ENCODE assay signal across 21 cellular contexts in genomic region chr7:24868724-24869123, GRCh38.
A peak's percentile ranks its signal among the peaks of the same experiment; 100 is the strongest.
DNase-seq lines count a peak whose midpoint lies in the region; ATAC-seq lines count a peak whose summit lies in the region.
"Had no signal": no experiment of that assay in that cellular context is flagged by ENCODE, and none has a peak within 500 bp of the region (broad histone marks: within the 10 kb centered on the region; RNA-seq: fewer than 3 reads in every experiment).

No MANE protein-coding gene starts in this region.

- H2AFZ ChIP-seq in Karpas-422 (ENCODE audit: low read length), result no peak overlapping the region
- H2AFZ ChIP-seq: GM23338 had no signal

- peak overlapping the region; percentile 99 for H3K27ac ChIP-seq in Karpas-422 (ENCODE audit: low read length)
- H3K27ac ChIP-seq: HL-60 had no signal

- no peak for DNase-seq in activated naive CD8-positive, alpha-beta T cell treated with anti-CD3 and anti-CD28 coated beads, Interleukin-2, amount 50 U/mL, for 24 hours
- no peak for DNase-seq in activated naive CD8-positive, alpha-beta T cell treated with anti-CD3 and anti-CD28 coated beads for 36 hours
- DNase-seq in Karpas-422 (no peak), NCI-H510A treated with DMSO at 0.1 percent for 48 hours (lab: John Stamatoyannopoulos, UW) (no peak)
- no peak for DNase-seq in activated T-helper 2 cell treated with anti-CD3 and anti-CD28 coated beads, Interferon-gamma antibody, Interleukin-2, Interleukin-4, amounts not matched to agents 10 μg/mL and 5 μg/mL and 100 μg/mL, durations not matched to agents 14 hours and 24 hours and 36 hours (ENCODE audit: low spot score)
- DNase-seq: ACHN; BE2C; C1 segment of cervical spinal cord; CD4-positive, CD25-positive, alpha-beta regulatory T cell; CD8-positive, alpha-beta memory T cell; COR-L47; DMS 273 treated with DMSO at 0.1 percent for 48 hours; DMS53; DND-41; EL; HCEC 1CT had no signal

- peak overlapping the region; percentile 14 for H3K27ac Mint-ChIP-seq in activated naive CD8-positive, alpha-beta T cell treated with anti-CD3 and anti-CD28 coated beads, Interleukin-2, amount 50 U/mL, for 24 hours
- H3K27ac Mint-ChIP-seq in activated naive CD8-positive, alpha-beta T cell treated with anti-CD3 and anti-CD28 coated beads for 36 hours, result no peak overlapping the region
- H3K27ac Mint-ChIP-seq in activated T-helper 2 cell treated with anti-CD3 and anti-CD28 coated beads, Interferon-gamma antibody, Interleukin-2, Interleukin-4, amounts not matched to agents 10 μg/mL and 5 μg/mL and 100 μg/mL, durations not matched to agents 14 hours and 24 hours and 36 hours, result peak overlapping the region; percentile 12
- H3K27ac Mint-ChIP-seq: CD4-positive, CD25-positive, alpha-beta regulatory T cell; GM23338 had no signal

- H3K4me1 Mint-ChIP-seq in activated naive CD8-positive, alpha-beta T cell treated with anti-CD3 and anti-CD28 coated beads, Interleukin-2, amount 50 U/mL, for 24 hours, result peaks cover 69% of the 10 kb centered on the region
- peaks cover 33% of the 10 kb centered on the region for H3K4me1 Mint-ChIP-seq in activated naive CD8-positive, alpha-beta T cell treated with anti-CD3 and anti-CD28 coated beads for 36 hours
- peaks cover 52% of the 10 kb centered on the region for H3K4me1 Mint-ChIP-seq in activated T-helper 2 cell treated with anti-CD3 and anti-CD28 coated beads, Interferon-gamma antibody, Interleukin-2, Interleukin-4, amounts not matched to agents 10 μg/mL and 5 μg/mL and 100 μg/mL, durations not matched to agents 14 hours and 24 hours and 36 hours (ENCODE audit: low read depth)

- peaks cover 63% of the 10 kb centered on the region for H3K36me3 ChIP-seq in Karpas-422 (ENCODE audit: insufficient read depth, low read length)

- H3K4me3 Mint-ChIP-seq in activated naive CD8-positive, alpha-beta T cell treated with anti-CD3 and anti-CD28 coated beads, Interleukin-2, amount 50 U/mL, for 24 hours, result no peak overlapping the region
- no peak overlapping the region for H3K4me3 Mint-ChIP-seq in activated naive CD8-positive, alpha-beta T cell treated with anti-CD3 and anti-CD28 coated beads for 36 hours
- H3K4me3 Mint-ChIP-seq in activated T-helper 2 cell treated with anti-CD3 and anti-CD28 coated beads, Interferon-gamma antibody, Interleukin-2, Interleukin-4, amounts not matched to agents 10 μg/mL and 5 μg/mL and 100 μg/mL, durations not matched to agents 14 hours and 24 hours and 36 hours (ENCODE audit: low read depth), result no peak overlapping the region
- H3K4me3 Mint-ChIP-seq: CD4-positive, CD25-positive, alpha-beta regulatory T cell; CD8-positive, alpha-beta memory T cell; GM23338 had no signal

- intact Hi-C loops in activated T-helper 2 cell treated with anti-CD3 and anti-CD28 coated beads, Interferon-gamma antibody, Interleukin-2, Interleukin-4, amounts not matched to agents 10 μg/mL and 5 μg/mL and 100 μg/mL, durations not matched to agents 14 hours and 24 hours and 36 hours (cut with micrococcal nuclease), result loop anchor here (5.0 kb wide), 2 partner anchors 159 to 224 kb away; no protein-coding TSS in a partner anchor

- no peaks in the 10 kb centered on the region for H3K27me3 Mint-ChIP-seq in activated naive CD8-positive, alpha-beta T cell treated with anti-CD3 and anti-CD28 coated beads, Interleukin-2, amount 50 U/mL, for 24 hours
- H3K27me3 Mint-ChIP-seq in activated naive CD8-positive, alpha-beta T cell treated with anti-CD3 and anti-CD28 coated beads for 36 hours, result no peaks in the 10 kb centered on the region
- no peaks in the 10 kb centered on the region for H3K27me3 Mint-ChIP-seq in activated T-helper 2 cell treated with anti-CD3 and anti-CD28 coated beads, Interferon-gamma antibody, Interleukin-2, Interleukin-4, amounts not matched to agents 10 μg/mL and 5 μg/mL and 100 μg/mL, durations not matched to agents 14 hours and 24 hours and 36 hours (ENCODE audit: low read depth)
- H3K27me3 Mint-ChIP-seq: CD4-positive, CD25-positive, alpha-beta regulatory T cell; CD8-positive, alpha-beta memory T cell had no signal

- peaks cover 75% of the 10 kb centered on the region for H3K36me3 Mint-ChIP-seq in activated naive CD8-positive, alpha-beta T cell treated with anti-CD3 and anti-CD28 coated beads, Interleukin-2, amount 50 U/mL, for 24 hours (ENCODE audit: low read depth)
- H3K36me3 Mint-ChIP-seq in activated naive CD8-positive, alpha-beta T cell treated with anti-CD3 and anti-CD28 coated beads for 36 hours, result peaks cover 71% of the 10 kb centered on the region
- peaks cover 88% of the 10 kb centered on the region for H3K36me3 Mint-ChIP-seq in activated T-helper 2 cell treated with anti-CD3 and anti-CD28 coated beads, Interferon-gamma antibody, Interleukin-2, Interleukin-4, amounts not matched to agents 10 μg/mL and 5 μg/mL and 100 μg/mL, durations not matched to agents 14 hours and 24 hours and 36 hours (ENCODE audit: low read depth)

- H3K9me2 ChIP-seq in Karpas-422 (replicated peaks; ENCODE audit: insufficient read depth, low read length), result no peaks in the 10 kb centered on the region

- ATAC-seq in activated naive CD8-positive, alpha-beta T cell treated with anti-CD3 and anti-CD28 coated beads, Interleukin-2, amount 50 U/mL, for 24 hours, result no peak
- ATAC-seq in GM18519 (IDR thresholded peaks at IDR 0.05; ENCODE audit: low FRiP score, unreplicated experiment), result no peak
- ATAC-seq in GM18873 (IDR thresholded peaks at IDR 0.05; ENCODE audit: low FRiP score, unreplicated experiment), result no peak
- ATAC-seq: GM12878, GM23338 had no signal

- H3K79me2 ChIP-seq in Karpas-422 (ENCODE audit: low read length), result peaks cover 57% of the 10 kb centered on the region

- H3K9me3 Mint-ChIP-seq in activated naive CD8-positive, alpha-beta T cell treated with anti-CD3 and anti-CD28 coated beads, Interleukin-2, amount 50 U/mL, for 24 hours, result peaks cover 5% of the 10 kb centered on the region
- peaks cover 5% of the 10 kb centered on the region for H3K9me3 Mint-ChIP-seq in activated naive CD8-positive, alpha-beta T cell treated with anti-CD3 and anti-CD28 coated beads for 36 hours
- H3K9me3 Mint-ChIP-seq in activated T-helper 2 cell treated with anti-CD3 and anti-CD28 coated beads, Interferon-gamma antibody, Interleukin-2, Interleukin-4, amounts not matched to agents 10 μg/mL and 5 μg/mL and 100 μg/mL, durations not matched to agents 14 hours and 24 hours and 36 hours, result peaks cover 5% of the 10 kb centered on the region
- H3K9me3 Mint-ChIP-seq: CD4-positive, CD25-positive, alpha-beta regulatory T cell; CD8-positive, alpha-beta memory T cell; GM23338 had no signal

- no peaks in the 10 kb centered on the region for H4K20me1 ChIP-seq in Karpas-422 (ENCODE audit: insufficient read depth, low read depth, low read length)

- no peak overlapping the region for H3K9ac ChIP-seq in Karpas-422 (ENCODE audit: low read length)

- H3K27me3 ChIP-seq in Karpas-422 (ENCODE audit: low read length), result no peaks in the 10 kb centered on the region
- H3K27me3 ChIP-seq: BE2C had no signal

- H3K9me3 ChIP-seq in Karpas-422 (ENCODE audit: low read length), result no peaks in the 10 kb centered on the region
- H3K9me3 ChIP-seq: BE2C had no signal

- peaks cover 54% of the 10 kb centered on the region for H3K4me1 ChIP-seq in Karpas-422 (ENCODE audit: low read length)

- no peak overlapping the region for H3K4me3 ChIP-seq in Karpas-422 (ENCODE audit: low read length)
- H3K4me3 ChIP-seq: GM12878, GM23338 had no signal

- H3K4me2 ChIP-seq in Karpas-422 (ENCODE audit: low read depth, low read length, poor library complexity, severe bottlenecking), result no peak overlapping the region
- H3K4me2 ChIP-seq: GM23338 had no signal
